9 cellular contexts compared by ENCODE assay signal in the genomic region with DNA sequence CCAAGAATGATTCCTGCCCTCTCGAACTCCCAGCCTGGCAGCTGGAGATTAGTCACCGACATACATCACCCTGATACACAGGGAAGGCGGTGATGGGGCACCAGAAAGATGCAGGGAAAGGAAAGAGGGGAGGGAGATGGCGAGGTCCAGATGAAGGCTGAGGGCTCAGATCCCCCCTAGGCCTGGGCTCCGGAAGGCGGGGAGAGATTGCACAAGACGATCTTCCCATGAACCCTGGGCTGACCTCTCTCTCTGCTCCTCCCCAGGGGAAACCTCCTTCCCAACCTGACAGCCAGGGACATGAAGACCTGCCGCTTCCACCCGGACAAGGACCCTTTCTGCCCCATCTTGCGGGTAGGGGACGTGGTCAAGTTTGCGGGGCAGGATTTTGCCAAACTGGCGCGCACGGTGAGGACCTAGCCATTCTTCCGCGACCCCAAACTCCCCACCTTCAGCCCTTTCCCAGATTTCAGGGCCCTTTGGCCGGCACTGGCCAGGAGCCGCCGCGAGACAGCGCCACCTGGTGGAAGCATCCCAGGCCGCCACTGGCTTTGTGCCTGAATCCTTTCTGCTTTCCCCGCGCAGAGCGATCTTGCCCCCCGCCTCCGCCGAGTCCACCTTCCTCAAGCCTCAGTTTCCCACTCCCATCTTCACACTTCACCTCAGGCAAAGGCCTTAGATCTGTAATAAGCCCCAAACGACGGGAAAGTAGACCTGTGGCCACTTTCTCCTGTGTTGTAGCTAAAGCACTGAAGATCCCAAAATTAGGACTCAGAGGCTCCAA. TPM values are rescaled to one million over a fixed set of nuclear protein-coding genes. Genes with fewer than 3 reads are reported as not detected.
A peak's percentile ranks its signal among the peaks of the same experiment; 100 is the strongest.
DNase-seq lines count a peak whose midpoint lies in the region; ATAC-seq, FAIRE-seq and TF ChIP-seq lines count a peak whose summit lies in the region.
"Had no signal": no experiment of that assay in that cellular context is flagged by ENCODE, and none has a peak within 500 bp of the region (broad histone marks: within the 10 kb centered on the region; RNA-seq: fewer than 3 reads in every experiment).

No MANE protein-coding gene starts in this region.

- no peaks in the 10 kb centered on the region for H4K20me1 ChIP-seq in GM12878 (ENCODE audit: control insufficient read depth, insufficient read depth)

- no peak for TF ChIP-seq EP300 in GM12878 (IDR thresholded peaks at IDR 0.05; ENCODE audit: borderline replicate concordance in 1 of 2, control insufficient read depth in 1 of 2, low read depth in 2 of 2, low read length in 2 of 2)

- FAIRE-seq in GM12878 (lab: Jason Lieb, UNC), result peak; percentile 23

- CTCF ChIA-PET in GM12878 (lab: Yijun Ruan, JAX), result interaction anchor here (0.6 to 2.0 kb wide), 15 partner anchors 10 to 180 kb away, joined by 3 to 7 read pairs (median 4); a partner anchor contains a TSS

- peak; percentile 68 for DNase-seq in BE2C
- peak; percentile 22 for DNase-seq in T-helper 22 cell (ENCODE audit: low read depth)
- DNase-seq in GM12878 (ENCODE audit: low read depth, low spot score), result no peak
- DNase-seq in stimulated activated CD4-positive, alpha-beta T cell treated with anti-CD3 and anti-CD28 coated beads, Interleukin-15, amount 100 ng/mL, for 24 hours, result peak; percentile 78
- DNase-seq in NOMO-1 treated with dmso at 0.1 percent for 144 hours (lab: John Stamatoyannopoulos, UW; ENCODE audit: unreplicated experiment), result no peak
- DNase-seq in NCI-H2171 (lab: John Stamatoyannopoulos, UW), result no peak

- peak; percentile 72 for TF ChIP-seq CTCF in BE2C (IDR thresholded peaks at IDR 0.05; ENCODE audit: low read depth, low read length)
- TF ChIP-seq CTCF in GM12878 (IDR thresholded peaks at IDR 0.05 in 2 of 3, conservative IDR thresholded peaks at IDR 0.05 in 1 of 3; ENCODE audit: control insufficient read depth in 2 of 3, extremely low read depth in 1 of 3, insufficient read depth in 1 of 3, low read depth in 3 of 3, low read length in 3 of 3), result peak; percentile 72 to 94 (median 83)

- TF ChIP-seq RAD21 in GM12878 (IDR thresholded peaks at IDR 0.05; ENCODE audit: insufficient read depth, low read depth, low read length), result 0 out of 2 replicates have a peak, but pooled peaks have one; percentile 8

- no peak overlapping the region; the same call in 1 of the 2 replicates for H3K4me3 ChIP-seq in BE2C (ENCODE audit: low read depth, low read length)
- no peak overlapping the region for H3K4me3 ChIP-seq in GM12878
- peak overlapping the region; percentile 71 for H3K4me3 ChIP-seq in iPS-20b (ENCODE audit: low read length)

- H3K27ac ChIP-seq in GM12878 (ENCODE audit: control insufficient read depth, insufficient read depth) (no peak overlapping the region), iPS-20b (ENCODE audit: low read length) (no peak overlapping the region)

- POLR2A ChIA-PET in GM12878 (lab: Charles Lee), result interaction anchor here (0.6 to 0.8 kb wide), 4 partner anchors 95 to 1163 kb away, joined by 3 to 4 read pairs (median 3); no protein-coding TSS in a partner anchor

- no peak overlapping the region for H3K4me2 ChIP-seq in GM12878 (ENCODE audit: control insufficient read depth, insufficient read depth)

- intact Hi-C loops in GM12878 (cut with micrococcal nuclease; ENCODE audit: unreplicated experiment), result loop anchor here (10.0 kb wide), 1 partner anchor 1155 kb away; a partner anchor contains a TSS

- RAD21 ChIA-PET in GM12878 (lab: Charles Lee; ENCODE audit: unreplicated experiment), result interaction anchor here (0.7 to 1.0 kb wide), 2 partner anchors 82 to 801 kb away, joined by 4 read pairs; no protein-coding TSS in a partner anchor

- H3K9ac ChIP-seq in GM12878 (ENCODE audit: control insufficient read depth, insufficient read depth, low read length) (no peak overlapping the region), iPS-20b (ENCODE audit: low read depth, low read length) (peak overlapping the region; percentile 68; the same call in 1 of the 2 replicates)

- in situ Hi-C loops in GM12878 (cut with MboI), result loop anchor here (5.0 to 25.0 kb wide), 5 partner anchors 133 to 1238 kb away; a partner anchor contains a TSS

- SMC1A ChIA-PET in GM12878 (lab: Charles Lee; ENCODE audit: uncharacterized antibody, unreplicated experiment), result interaction anchor here (1.7 kb wide), 1 partner anchor 349 kb away, joined by 3 read pairs; no protein-coding TSS in a partner anchor

- ATAC-seq in HG02759 (IDR thresholded peaks at IDR 0.05; ENCODE audit: unreplicated experiment) (peak; percentile 59), GM12878 (peak; percentile 83)

- no TSS peak for BruUV-seq in GM12878 (replicated peaks; lab: Mats Ljungman, UMichigan)

- TF ChIP-seq POLR2A in GM12878 (IDR thresholded peaks at IDR 0.05; ENCODE audit: low read depth, low read length), result no peak

- H3K4me1 ChIP-seq in BE2C (peaks cover 3% of the 10 kb centered on the region; the same call in 1 of the 2 replicates), GM12878 (ENCODE audit: control insufficient read depth, insufficient read depth, low read length) (no peaks in the 10 kb centered on the region; the same call in 1 of the 2 replicates), iPS-20b (ENCODE audit: insufficient read depth, low read length) (peaks cover 5% of the 10 kb centered on the region; the same call in 1 of the 2 replicates)

- H3K36me3 ChIP-seq in BE2C (no peaks in the 10 kb centered on the region), GM12878 (ENCODE audit: control insufficient read depth in 2 of 2, insufficient read depth in 2 of 2, low read length in 1 of 2) (no peaks in the 10 kb centered on the region), iPS-20b (ENCODE audit: insufficient read depth, low read depth, low read length) (no peaks in the 10 kb centered on the region)

- H3K9me3 ChIP-seq in BE2C (no peaks in the 10 kb centered on the region), GM12878 (replicated peaks; ENCODE audit: control insufficient read depth, insufficient read depth, low read length) (no peaks in the 10 kb centered on the region; the same call in 2 of the 3 replicates), iPS-20b (ENCODE audit: insufficient read depth, low read depth, low read length) (peaks cover 6% of the 10 kb centered on the region; the same call in 1 of the 2 replicates)

- H3K27me3 ChIP-seq in BE2C, result no peaks in the 10 kb centered on the region
- peaks cover 0 to 4% of the 10 kb centered on the region in 2 experiments; a peak in 2 of 4 replicates for H3K27me3 ChIP-seq in GM12878 (replicated peaks in 1 of 2; ENCODE audit: control insufficient read depth in 2 of 2, insufficient read depth in 2 of 2, low read length in 1 of 2)
- H3K27me3 ChIP-seq in iPS-20b (ENCODE audit: insufficient read depth, low read length), result 0 out of 2 replicates have a peak, but pooled peaks cover 16% of the 10 kb centered on the region

- 23% methylated on average over 30 of the region's 31 CpGs for WGBS in GM12878 (ENCODE audit: insufficient coverage, insufficient replicate concordance, low lambda C conversion rate, missing lambda C conversion rate)

- H3K79me2 ChIP-seq in GM12878 (ENCODE audit: control insufficient read depth, insufficient read depth, low read length), result no peaks in the 10 kb centered on the region

- no peak overlapping the region; the same call in 1 of the 2 replicates for H2AFZ ChIP-seq in GM12878 (ENCODE audit: control insufficient read depth, low read depth, low read length)

RNA-seq across cellular contexts. Expression of a gene that starts 11.5 kb away (rescaled TPM):
- polyA plus RNA-seq in BE2C (2012; ENCODE audit: insufficient read depth, insufficient read length, low read depth), result 0.48 TPM
- total RNA-seq in GM12878 (2013; cell fraction: nucleolus; rRNA removed), result not detected in 2 replicates
- total RNA-seq in GM12878 (2014; rRNA removed) (not detected in 2 replicates), GM12878 (2014; rRNA removed; fragmentation: Illumina TruSeq; extraction: Trizol) (not detected in 2 replicates), GM12878 (2021) (not detected in 2 replicates)
- not detected for polyA plus RNA-seq in GM12878 (2011; ENCODE audit: low read depth)
- polyA plus RNA-seq in GM12878 (2011; rRNA removed) (0.05 TPM in 1 of 2 replicates, not detected in the other), GM12878 (2014; fragmentation: Illumina TruSeq; extraction: Trizol) (not detected in 2 replicates), GM12878 (2014; fragmentation: Nextera tagmentation; extraction: Ambion mirVana) (not detected), GM12878 (2014; rRNA removed) (0.12 TPM in 1 of 2 replicates, not detected in the other), GM12878 (2016; fragmentation: Nextera tagmentation; extraction: Ambion mirVana) (not detected)
- polyA plus RNA-seq in GM12878 (2011; cell fraction: cytosol; rRNA removed), result 0.03 TPM in 2 replicates
- 0.07 TPM in 1 of 2 replicates, not detected in the other for polyA plus RNA-seq in GM12878 (2011; cell fraction: nucleus; rRNA removed)
- not detected in 2 replicates for polyA plus RNA-seq in GM12878 (2012)
- polyA minus RNA-seq in GM12878 (2011; rRNA and poly(A)+ RNA removed), result not detected in 2 replicates
- not detected in 2 replicates for polyA minus RNA-seq in GM12878 (2011; cell fraction: cytosol; rRNA and poly(A)+ RNA removed)
- not detected in 2 replicates for polyA minus RNA-seq in GM12878 (2011; cell fraction: nucleus; rRNA and poly(A)+ RNA removed)

RNA-seq across cellular contexts. Expression of a gene that starts 14.0 kb away (rescaled TPM):
- polyA plus RNA-seq in BE2C (2012; ENCODE audit: insufficient read depth, insufficient read length, low read depth), result 124 TPM
- 23.8 and 30.4 TPM in 2 replicates for total RNA-seq in GM12878 (2013; cell fraction: nucleolus; rRNA removed)
- total RNA-seq in GM12878 (2014; rRNA removed), result 130 and 132 TPM in 2 replicates
- 188 and 207 TPM in 2 replicates for total RNA-seq in GM12878 (2014; rRNA removed; fragmentation: Illumina TruSeq; extraction: Trizol)
- 174 and 183 TPM in 2 replicates for total RNA-seq in GM12878 (2021)
- 84.5 TPM for polyA plus RNA-seq in GM12878 (2011; ENCODE audit: low read depth)
- polyA plus RNA-seq in GM12878 (2011; rRNA removed), result 135 and 217 TPM in 2 replicates
- 273 and 353 TPM in 2 replicates for polyA plus RNA-seq in GM12878 (2011; cell fraction: cytosol; rRNA removed)
- 125 and 155 TPM in 2 replicates for polyA plus RNA-seq in GM12878 (2011; cell fraction: nucleus; rRNA removed)
- 96.1 and 99.1 TPM in 2 replicates for polyA plus RNA-seq in GM12878 (2012)
- polyA plus RNA-seq in GM12878 (2014; fragmentation: Illumina TruSeq; extraction: Trizol), result 279 and 333 TPM in 2 replicates
- polyA plus RNA-seq in GM12878 (2014; fragmentation: Nextera tagmentation; extraction: Ambion mirVana), result 100 to 1,000 TPM in 1 of 2 experiments, 10 to 100 TPM in 1; 74.3 to 119 TPM
- polyA plus RNA-seq in GM12878 (2014; rRNA removed), result 143 and 145 TPM in 2 replicates
- 10 to 100 TPM; 73.6 to 79.6 TPM for polyA plus RNA-seq in GM12878 (2016; fragmentation: Nextera tagmentation; extraction: Ambion mirVana)
- 215 and 222 TPM in 2 replicates for polyA minus RNA-seq in GM12878 (2011; rRNA and poly(A)+ RNA removed)
- 62.8 and 96.7 TPM in 2 replicates for polyA minus RNA-seq in GM12878 (2011; cell fraction: cytosol; rRNA and poly(A)+ RNA removed)
- 25.4 and 36.8 TPM in 2 replicates for polyA minus RNA-seq in GM12878 (2011; cell fraction: nucleus; rRNA and poly(A)+ RNA removed)

RNA-seq across cellular contexts. Expression of a gene that starts 24.9 kb away (rescaled TPM):
- polyA plus RNA-seq in BE2C (2012; ENCODE audit: insufficient read depth, insufficient read length, low read depth), result 85.1 TPM
- total RNA-seq in GM12878 (2013; cell fraction: nucleolus; rRNA removed), result 26.1 and 29.2 TPM in 2 replicates
- 4.8 and 5.6 TPM in 2 replicates for total RNA-seq in GM12878 (2014; rRNA removed)
- 2.2 and 3.1 TPM in 2 replicates for total RNA-seq in GM12878 (2014; rRNA removed; fragmentation: Illumina TruSeq; extraction: Trizol)
- 12.5 and 15.8 TPM in 2 replicates for total RNA-seq in GM12878 (2021)
- 6.7 TPM for polyA plus RNA-seq in GM12878 (2011; ENCODE audit: low read depth)
- polyA plus RNA-seq in GM12878 (2011; rRNA removed), result 3.5 and 4.4 TPM in 2 replicates
- 3.9 and 5.5 TPM in 2 replicates for polyA plus RNA-seq in GM12878 (2011; cell fraction: cytosol; rRNA removed)
- 16.4 and 20.4 TPM in 2 replicates for polyA plus RNA-seq in GM12878 (2011; cell fraction: nucleus; rRNA removed)
- 8.7 and 9.5 TPM in 2 replicates for polyA plus RNA-seq in GM12878 (2012)
- polyA plus RNA-seq in GM12878 (2014; fragmentation: Illumina TruSeq; extraction: Trizol), result 4.9 and 7.3 TPM in 2 replicates
- under 1 TPM; 0.26 to 0.47 TPM for polyA plus RNA-seq in GM12878 (2014; fragmentation: Nextera tagmentation; extraction: Ambion mirVana)
- polyA plus RNA-seq in GM12878 (2014; rRNA removed), result 5.2 and 6.8 TPM in 2 replicates
- polyA plus RNA-seq in GM12878 (2016; fragmentation: Nextera tagmentation; extraction: Ambion mirVana), result 1 to 10 TPM; 2.1 to 4.1 TPM
- polyA minus RNA-seq in GM12878 (2011; rRNA and poly(A)+ RNA removed), result 6.2 and 10.0 TPM in 2 replicates
- polyA minus RNA-seq in GM12878 (2011; cell fraction: cytosol; rRNA and poly(A)+ RNA removed), result 4.8 and 5.5 TPM in 2 replicates
- 1.8 and 4.4 TPM in 2 replicates for polyA minus RNA-seq in GM12878 (2011; cell fraction: nucleus; rRNA and poly(A)+ RNA removed)

RNA-seq across cellular contexts. Expression of a gene that starts 31.3 kb away (rescaled TPM):
- not detected for polyA plus RNA-seq in BE2C (2012; ENCODE audit: insufficient read depth, insufficient read length, low read depth)
- not detected in 2 replicates for total RNA-seq in GM12878 (2013; cell fraction: nucleolus; rRNA removed)
- total RNA-seq in GM12878 (2014; rRNA removed) (not detected in 2 replicates), GM12878 (2014; rRNA removed; fragmentation: Illumina TruSeq; extraction: Trizol) (not detected in 2 replicates), GM12878 (2021) (not detected in 2 replicates)
- not detected for polyA plus RNA-seq in GM12878 (2011; ENCODE audit: low read depth)
- polyA plus RNA-seq in GM12878 (2011; rRNA removed) (not detected in 2 replicates), GM12878 (2014; fragmentation: Illumina TruSeq; extraction: Trizol) (not detected in 2 replicates), GM12878 (2014; fragmentation: Nextera tagmentation; extraction: Ambion mirVana) (not detected), GM12878 (2014; rRNA removed) (not detected in 2 replicates), GM12878 (2016; fragmentation: Nextera tagmentation; extraction: Ambion mirVana) (not detected)
- not detected in 2 replicates for polyA plus RNA-seq in GM12878 (2011; cell fraction: cytosol; rRNA removed)
- not detected in 2 replicates for polyA plus RNA-seq in GM12878 (2011; cell fraction: nucleus; rRNA removed)
- polyA plus RNA-seq in GM12878 (2012), result not detected in 2 replicates
- polyA minus RNA-seq in GM12878 (2011; rRNA and poly(A)+ RNA removed), result not detected in 2 replicates
- polyA minus RNA-seq in GM12878 (2011; cell fraction: cytosol; rRNA and poly(A)+ RNA removed), result not detected in 2 replicates
- polyA minus RNA-seq in GM12878 (2011; cell fraction: nucleus; rRNA and poly(A)+ RNA removed), result not detected in 2 replicates
- total RNA-seq: subcutaneous adipose tissue had no signal

RNA-seq across cellular contexts. Expression of a gene that starts 40.8 kb away (rescaled TPM):
- polyA plus RNA-seq in BE2C (2012; ENCODE audit: insufficient read depth, insufficient read length, low read depth), result not detected
- 1.2 and 1.3 TPM in 2 replicates for total RNA-seq in GM12878 (2013; cell fraction: nucleolus; rRNA removed)
- total RNA-seq in GM12878 (2014; rRNA removed), result 0.68 TPM in 1 of 2 replicates, not detected in the other
- total RNA-seq in GM12878 (2014; rRNA removed; fragmentation: Illumina TruSeq; extraction: Trizol), result 0.41 TPM in 1 of 2 replicates, not detected in the other
- 1.7 and 2.0 TPM in 2 replicates for total RNA-seq in GM12878 (2021)
- 1.2 TPM for polyA plus RNA-seq in GM12878 (2011; ENCODE audit: low read depth)
- polyA plus RNA-seq in GM12878 (2011; rRNA removed), result 0.23 and 0.43 TPM in 2 replicates
- 0.87 and 1.3 TPM in 2 replicates for polyA plus RNA-seq in GM12878 (2011; cell fraction: cytosol; rRNA removed)
- polyA plus RNA-seq in GM12878 (2011; cell fraction: nucleus; rRNA removed), result 7.3 and 7.5 TPM in 2 replicates
- 1.3 and 1.7 TPM in 2 replicates for polyA plus RNA-seq in GM12878 (2012)
- polyA plus RNA-seq in GM12878 (2014; fragmentation: Illumina TruSeq; extraction: Trizol), result 0.10 TPM in 1 of 2 replicates, not detected in the other
- polyA plus RNA-seq in GM12878 (2014; fragmentation: Nextera tagmentation; extraction: Ambion mirVana), result 1 to 10 TPM in 1 of 2 experiments, under 1 TPM in 1; 0.88 to 1.0 TPM
- polyA plus RNA-seq in GM12878 (2014; rRNA removed), result 0.25 and 0.40 TPM in 2 replicates
- polyA plus RNA-seq in GM12878 (2016; fragmentation: Nextera tagmentation; extraction: Ambion mirVana), result under 1 TPM in 1 of 2 experiments, not detected in 1; 0.19 TPM
- 0.72 and 1.2 TPM in 2 replicates for polyA minus RNA-seq in GM12878 (2011; rRNA and poly(A)+ RNA removed)
- polyA minus RNA-seq in GM12878 (2011; cell fraction: cytosol; rRNA and poly(A)+ RNA removed), result not detected in 2 replicates
- polyA minus RNA-seq in GM12878 (2011; cell fraction: nucleus; rRNA and poly(A)+ RNA removed), result 0.36 and 1.1 TPM in 2 replicates

Comparison
In these comparisons a context has a peak if more than half of its experiments do, and no peak if none do; other contexts are left out.
1. DNase-seq: peak in BE2C (single experiment), T-helper 22 cell (single experiment) and stimulated activated CD4-positive, alpha-beta T cell treated with anti-CD3 and anti-CD28 coated beads, Interleukin-15, amount 100 ng/mL, for 24 hours (single experiment); none in GM12878 (single experiment), NOMO-1 treated with dmso at 0.1 percent for 144 hours (single experiment) and NCI-H2171 (single experiment).